Comparison of ENCODE assay signal across 3 cellular contexts in the genomic region with DNA sequence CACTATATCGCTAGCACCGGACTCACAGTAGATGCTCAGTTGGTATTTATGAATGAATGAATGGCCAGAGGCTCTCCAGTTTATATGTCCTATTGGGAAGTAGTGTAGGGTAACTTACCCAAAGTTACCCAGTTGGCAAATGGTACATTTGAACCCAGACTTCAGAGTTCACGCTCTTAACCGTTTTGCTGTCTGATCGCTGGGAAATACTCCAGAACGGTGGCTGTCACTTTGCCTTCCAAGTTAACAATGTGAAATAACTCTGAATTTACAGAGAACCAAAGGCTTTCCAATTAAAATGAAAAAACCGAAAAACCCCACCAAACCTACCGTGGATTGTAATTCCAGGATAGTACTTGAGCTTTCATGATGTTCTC.
TF ChIP-seq lines count a peak whose summit lies in the region.

No MANE protein-coding gene starts in this region.

TF ChIP-seq in SK-N-SH, 30 proteins besides CTCF, POLR2A, EP300 and RAD21 (continued from another document):
- no peak for TF ChIP-seq TEAD4 (IDR thresholded peaks at IDR 0.05; ENCODE audit: borderline replicate concordance, insufficient read depth)
- no peak for TF ChIP-seq FOXM1 (IDR thresholded peaks at IDR 0.05; ENCODE audit: low read depth)
- TF ChIP-seq SIN3A (IDR thresholded peaks at IDR 0.05; ENCODE audit: borderline replicate concordance, low read depth, low read length), result no peak
- TF ChIP-seq, protein P1, sequence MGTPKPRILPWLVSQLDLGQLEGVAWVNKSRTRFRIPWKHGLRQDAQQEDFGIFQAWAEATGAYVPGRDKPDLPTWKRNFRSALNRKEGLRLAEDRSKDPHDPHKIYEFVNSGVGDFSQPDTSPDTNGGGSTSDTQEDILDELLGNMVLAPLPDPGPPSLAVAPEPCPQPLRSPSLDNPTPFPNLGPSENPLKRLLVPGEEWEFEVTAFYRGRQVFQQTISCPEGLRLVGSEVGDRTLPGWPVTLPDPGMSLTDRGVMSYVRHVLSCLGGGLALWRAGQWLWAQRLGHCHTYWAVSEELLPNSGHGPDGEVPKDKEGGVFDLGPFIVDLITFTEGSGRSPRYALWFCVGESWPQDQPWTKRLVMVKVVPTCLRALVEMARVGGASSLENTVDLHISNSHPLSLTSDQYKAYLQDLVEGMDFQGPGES (IDR thresholded peaks at IDR 0.05; ENCODE audit: low read depth, low read length), result no peak
- no peak for TF ChIP-seq JUND (IDR thresholded peaks at IDR 0.05)

TF ChIP-seq in SK-N-SH treated with all-trans-retinoic acid at 6 μM for 48 hours, 23 proteins besides CTCF, POLR2A, EP300 and RAD21:
- TF ChIP-seq, protein P2, sequence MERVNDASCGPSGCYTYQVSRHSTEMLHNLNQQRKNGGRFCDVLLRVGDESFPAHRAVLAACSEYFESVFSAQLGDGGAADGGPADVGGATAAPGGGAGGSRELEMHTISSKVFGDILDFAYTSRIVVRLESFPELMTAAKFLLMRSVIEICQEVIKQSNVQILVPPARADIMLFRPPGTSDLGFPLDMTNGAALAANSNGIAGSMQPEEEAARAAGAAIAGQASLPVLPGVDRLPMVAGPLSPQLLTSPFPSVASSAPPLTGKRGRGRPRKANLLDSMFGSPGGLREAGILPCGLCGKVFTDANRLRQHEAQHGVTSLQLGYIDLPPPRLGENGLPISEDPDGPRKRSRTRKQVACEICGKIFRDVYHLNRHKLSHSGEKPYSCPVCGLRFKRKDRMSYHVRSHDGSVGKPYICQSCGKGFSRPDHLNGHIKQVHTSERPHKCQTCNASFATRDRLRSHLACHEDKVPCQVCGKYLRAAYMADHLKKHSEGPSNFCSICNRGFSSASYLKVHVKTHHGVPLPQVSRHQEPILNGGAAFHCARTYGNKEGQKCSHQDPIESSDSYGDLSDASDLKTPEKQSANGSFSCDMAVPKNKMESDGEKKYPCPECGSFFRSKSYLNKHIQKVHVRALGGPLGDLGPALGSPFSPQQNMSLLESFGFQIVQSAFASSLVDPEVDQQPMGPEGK (CRISPR knock-in tag; IDR thresholded peaks at IDR 0.05; ENCODE audit: borderline replicate concordance), result no peak
- TF ChIP-seq SNAI2 (CRISPR knock-in tag; IDR thresholded peaks at IDR 0.05) (no peak), ISL1 (CRISPR knock-in tag; IDR thresholded peaks at IDR 0.05) (no peak), TOX (CRISPR knock-in tag; IDR thresholded peaks at IDR 0.05; ENCODE audit: borderline replicate concordance) (no peak), ZNF565 (CRISPR knock-in tag; conservative IDR thresholded peaks at IDR 0.05; ENCODE audit: low read depth) (no peak), ZC3H10 (CRISPR knock-in tag; IDR thresholded peaks at IDR 0.05) (no peak), BACH2 (CRISPR knock-in tag; IDR thresholded peaks at IDR 0.05; ENCODE audit: borderline replicate concordance) (no peak), RARB (CRISPR knock-in tag; IDR thresholded peaks at IDR 0.05) (no peak), ZNF70 (CRISPR knock-in tag; IDR thresholded peaks at IDR 0.05) (no peak), ZNF8 (CRISPR knock-in tag; IDR thresholded peaks at IDR 0.05) (no peak), OSR1 (CRISPR knock-in tag; IDR thresholded peaks at IDR 0.05) (no peak)
- TF ChIP-seq, protein P3, sequence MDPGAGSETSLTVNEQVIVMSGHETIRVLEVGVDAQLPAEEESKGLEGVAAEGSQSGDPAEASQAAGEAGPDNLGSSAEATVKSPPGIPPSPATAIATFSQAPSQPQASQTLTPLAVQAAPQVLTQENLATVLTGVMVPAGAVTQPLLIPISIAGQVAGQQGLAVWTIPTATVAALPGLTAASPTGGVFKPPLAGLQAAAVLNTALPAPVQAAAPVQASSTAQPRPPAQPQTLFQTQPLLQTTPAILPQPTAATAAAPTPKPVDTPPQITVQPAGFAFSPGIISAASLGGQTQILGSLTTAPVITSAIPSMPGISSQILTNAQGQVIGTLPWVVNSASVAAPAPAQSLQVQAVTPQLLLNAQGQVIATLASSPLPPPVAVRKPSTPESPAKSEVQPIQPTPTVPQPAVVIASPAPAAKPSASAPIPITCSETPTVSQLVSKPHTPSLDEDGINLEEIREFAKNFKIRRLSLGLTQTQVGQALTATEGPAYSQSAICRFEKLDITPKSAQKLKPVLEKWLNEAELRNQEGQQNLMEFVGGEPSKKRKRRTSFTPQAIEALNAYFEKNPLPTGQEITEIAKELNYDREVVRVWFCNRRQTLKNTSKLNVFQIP (CRISPR knock-in tag; IDR thresholded peaks at IDR 0.05; ENCODE audit: borderline replicate concordance, low read depth), result no peak

TF ChIP-seq in endothelial cell of umbilical vein, 7 proteins besides CTCF, POLR2A, EP300 and RAD21 (continued from another document):
- TF ChIP-seq POLR2AphosphoS5 (IDR thresholded peaks at IDR 0.05; ENCODE audit: insufficient read depth, low read depth, low read length), result no peak
- no peak for TF ChIP-seq GATA2 (IDR thresholded peaks at IDR 0.05; ENCODE audit: insufficient read depth, insufficient read length, low read depth, low read length)
- no peak for TF ChIP-seq EZH2 (IDR thresholded peaks at IDR 0.05; ENCODE audit: borderline replicate concordance, low read depth, low read length, severe bottlenecking)
- no peak for TF ChIP-seq JUN (IDR thresholded peaks at IDR 0.05; ENCODE audit: borderline replicate concordance, insufficient read depth, insufficient read length, low read depth)
- TF ChIP-seq, protein P4, sequence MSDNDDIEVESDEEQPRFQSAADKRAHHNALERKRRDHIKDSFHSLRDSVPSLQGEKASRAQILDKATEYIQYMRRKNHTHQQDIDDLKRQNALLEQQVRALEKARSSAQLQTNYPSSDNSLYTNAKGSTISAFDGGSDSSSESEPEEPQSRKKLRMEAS (IDR thresholded peaks at IDR 0.05; ENCODE audit: insufficient read depth, insufficient read length), result no peak
TF ChIP-seq in endothelial cell of umbilical vein: peak in this region for 0.
